Comparison of ENCODE assay signal across 25 cellular contexts in the genomic region with DNA sequence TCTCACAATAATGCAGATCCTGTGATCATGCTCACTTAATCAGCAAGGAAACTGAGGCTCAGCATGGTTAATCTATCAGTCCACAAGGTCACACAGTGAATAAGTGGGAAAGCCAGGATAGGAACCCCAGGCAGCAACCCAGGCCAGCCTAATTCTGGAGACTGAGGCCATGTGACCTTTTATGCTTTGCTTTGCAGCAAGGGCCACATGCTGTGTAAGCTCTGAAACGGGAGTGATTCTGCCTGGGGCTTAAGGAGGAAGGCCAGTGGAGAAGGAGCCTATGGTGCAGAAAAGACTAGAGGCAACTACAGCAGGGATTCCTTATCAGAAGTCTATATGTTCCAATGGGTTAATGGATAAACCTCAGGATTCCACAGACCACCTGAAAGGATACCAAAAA.
"Had no signal": no experiment of that assay in that cellular context is flagged by ENCODE, and none has a peak within 500 bp of the region (broad histone marks: within the 10 kb centered on the region; RNA-seq: fewer than 3 reads in every experiment).

No MANE protein-coding gene starts in this region.

- H3K4me3 ChIP-seq: left lung, lower lobe of right lung, pancreas, prostate gland, skin epidermis, tibial nerve, uterus had no signal

- H3K27me3 ChIP-seq: pancreas, tibial nerve, uterus had no signal

- ATAC-seq: left lung; lower lobe of right lung; natural killer cell; pancreas; right cardiac atrium; sciatic nerve; stimulated activated memory B cell treated with anti-CD40 and anti-IgM and Interleukin-4, amounts not matched to agents 10 μg/mL and 1 μg/mL and 100 μg/mL, for 72 hours; stimulated activated naive CD8-positive, alpha-beta T cell treated with anti-CD3 and anti-CD28 coated beads, Interleukin-15, amount 100 ng/mL, for 72 hours had no signal

- H3K4me1 ChIP-seq: left lung, lower lobe of right lung, pancreas, prostate gland, tibial nerve, uterus had no signal

- H3K27ac ChIP-seq: left lung, lower lobe of right lung, pancreas, prostate gland, skin epidermis, tibial nerve, uterus had no signal

- DNase-seq: hippocampal formation; islet precursor cell; left lung; lower lobe of right lung; mammary epithelial cell; mesenchymal stem cell; naive B cell; natural killer cell; nephron progenitor cell; pancreas; right cardiac atrium; stimulated activated CD4-positive, alpha-beta T cell treated with anti-CD3 and anti-CD28 coated beads, Interleukin-12 subunit alpha, Interleukin-12 subunit beta, amount 100 ng/mL, for 4 hours; stimulated activated CD4-positive, alpha-beta T cell treated with anti-CD3 and anti-CD28 coated beads, Interleukin-15, amount 100 ng/mL, for 24 hours; stimulated activated CD4-positive, alpha-beta T cell treated with anti-CD3 and anti-CD28 coated beads, Interleukin-2, amount 100 ng/mL, for 24 hours; stimulated activated CD4-positive, alpha-beta T cell treated with anti-CD3 and anti-CD28 coated beads, Interleukin-4, amount 100 ng/mL, for 24 hours; stimulated activated CD8-positive, alpha-beta memory T cell treated with anti-CD3 and anti-CD28 coated beads, Interleukin-4, amount 100 ng/mL, for 48 hours; stimulated activated naive CD4-positive, alpha-beta T cell treated with Interleukin-2 at 50 U/mL for 16 hours; stimulated activated naive CD8-positive, alpha-beta T cell treated with anti-CD3 and anti-CD28 coated beads, Interleukin-15, amount 100 ng/mL, for 72 hours; substantia nigra; uterus had no signal

- H3K9me3 ChIP-seq: left lung, lower lobe of right lung, pancreas, prostate gland, tibial nerve, uterus had no signal

- H3K36me3 ChIP-seq: left lung, lower lobe of right lung, pancreas, prostate gland, tibial nerve, uterus had no signal
